ENCODE assay signal across 14 cellular contexts in the genomic region with DNA sequence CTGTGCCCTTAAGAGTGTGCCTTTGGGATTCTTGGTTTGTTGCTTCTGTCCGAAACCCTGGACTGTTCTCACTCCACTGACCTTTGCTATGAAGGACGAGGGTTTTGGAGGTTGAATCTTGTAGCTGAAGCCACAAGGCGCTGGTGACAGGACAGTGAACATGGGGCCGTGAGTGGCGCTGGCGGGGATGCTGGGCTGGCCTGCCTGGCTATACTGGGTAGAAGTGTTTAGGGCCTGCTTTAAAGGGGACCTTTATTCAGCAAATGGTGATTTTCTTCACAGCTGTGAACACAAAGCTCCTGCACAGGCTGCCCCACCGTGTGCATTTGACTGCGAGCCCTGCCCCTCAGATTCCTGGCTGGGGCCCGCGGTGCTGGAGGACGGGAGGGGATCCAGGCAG.
"Had no signal": no experiment of that assay in that cellular context is flagged by ENCODE, and none has a peak within 500 bp of the region (broad histone marks: within the 10 kb centered on the region; RNA-seq: fewer than 3 reads in every experiment).

No MANE protein-coding gene starts in this region.

- H3K9me3 ChIP-seq: heart left ventricle, neutrophil, right atrium auricular region had no signal

- ATAC-seq: esophagus mucosa had no signal

- H3K27ac ChIP-seq: coronary artery, heart left ventricle, neutrophil, right atrium auricular region had no signal

- DNase-seq: effector CD8-positive, alpha-beta T cell; heart left ventricle; hypothalamus; kidney glomerular epithelial cell; mesendoderm; naive B cell; stimulated activated CD4-positive, alpha-beta T cell treated with anti-CD3 and anti-CD28 coated beads, Interleukin-2, amount 100 ng/mL, for 48 hours; stimulated activated naive CD4-positive, alpha-beta T cell treated with Interleukin-2 at 50 U/mL for 16 hours; trophoblast cell had no signal

- H3K4me1 ChIP-seq: right atrium auricular region had no signal

- H3K27me3 ChIP-seq: heart left ventricle, neutrophil, right atrium auricular region had no signal

- H3K4me3 ChIP-seq: coronary artery, heart left ventricle, right atrium auricular region, smooth muscle cell had no signal
